Comparison of ENCODE assay signal across 10 cellular contexts in genomic region chr7:158710651-158711102, GRCh38. TPM values are rescaled to one million over a fixed set of nuclear protein-coding genes. Genes with fewer than 3 reads are reported as not detected.
A peak's percentile ranks its signal among the peaks of the same experiment; 100 is the strongest.
DNase-seq lines count a peak whose midpoint lies in the region; ATAC-seq and TF ChIP-seq lines count a peak whose summit lies in the region.
"Had no signal": no experiment of that assay in that cellular context is flagged by ENCODE, and none has a peak within 500 bp of the region (broad histone marks: within the 10 kb centered on the region; RNA-seq: fewer than 3 reads in every experiment).

No MANE protein-coding gene starts in this region.

- H3K9me3 Mint-ChIP-seq in stimulated activated naive CD8-positive, alpha-beta T cell treated with anti-CD3 and anti-CD28 coated beads, Interleukin-15, amount 100 ng/mL, for 72 hours = peaks cover 5 to 8% of the 10 kb centered on the region in 2 donors

- no peak for TF ChIP-seq CTCF in left ventricle myocardium inferior (IDR thresholded peaks at IDR 0.05; ENCODE audit: borderline replicate concordance)
- TF ChIP-seq CTCF in NB4 (IDR thresholded peaks at IDR 0.05; ENCODE audit: low read depth, low read length) = no peak
- no peak for TF ChIP-seq CTCF in choroid plexus epithelial cell (conservative IDR thresholded peaks at IDR 0.05; ENCODE audit: low read depth, low read length)
- TF ChIP-seq CTCF in Peyer's patch (IDR thresholded peaks at IDR 0.05) = no peak

- ATAC-seq in Right ventricle myocardium superior (ENCODE audit: poor library complexity) = peak; percentile 9
- peak; percentile 42 for ATAC-seq in stimulated activated naive CD8-positive, alpha-beta T cell treated with anti-CD3 and anti-CD28 coated beads, Interleukin-15, amount 100 ng/mL, for 72 hours

- H3K27ac ChIP-seq in left ventricle myocardium inferior (replicated peaks) = no peak overlapping the region
- no peak overlapping the region for H3K27ac ChIP-seq in Peyer's patch
- H3K27ac ChIP-seq: colonic mucosa had no signal

- intact Hi-C loops in Right ventricle myocardium superior (cut with DNase I) = no loop called here
- intact Hi-C loops in left ventricle myocardium inferior (cut with micrococcal nuclease) = no loop called here

- peaks cover 5% of the 10 kb centered on the region for H3K4me1 ChIP-seq in left ventricle myocardium inferior
- peaks cover 0 to 3% (median 0%) of the 10 kb centered on the region in 4 donors for H3K4me1 ChIP-seq in Peyer's patch
- H3K4me1 ChIP-seq: colonic mucosa had no signal

- TF ChIP-seq POLR2A in NB4 (IDR thresholded peaks at IDR 0.05; ENCODE audit: extremely low read depth, insufficient read length) (no peak), Peyer's patch (IDR thresholded peaks at IDR 0.05) (no peak)

- peaks cover 31% of the 10 kb centered on the region for H3K4me1 Mint-ChIP-seq in stimulated activated naive CD8-positive, alpha-beta T cell treated with anti-CD3 and anti-CD28 coated beads, Interleukin-15, amount 100 ng/mL, for 72 hours

- no peak overlapping the region for H3K4me3 ChIP-seq in left ventricle myocardium inferior
- H3K4me3 ChIP-seq in NB4 (ENCODE audit: low read depth, low read length) = peak overlapping the region; percentile 29
- H3K4me3 ChIP-seq in choroid plexus epithelial cell (ENCODE audit: low read depth, low read length) = no peak overlapping the region
- H3K4me3 ChIP-seq in Peyer's patch = no peak overlapping the region
- H3K4me3 ChIP-seq: colonic mucosa had no signal

- peaks cover 14% of the 10 kb centered on the region for H3K27me3 Mint-ChIP-seq in stimulated activated naive CD8-positive, alpha-beta T cell treated with anti-CD3 and anti-CD28 coated beads, Interleukin-15, amount 100 ng/mL, for 72 hours

- H3K9me3 ChIP-seq in left ventricle myocardium inferior (replicated peaks) (peaks cover 15% of the 10 kb centered on the region), Peyer's patch (peaks cover 0 to 7% (median 0%) of the 10 kb centered on the region in 4 donors)
- H3K9me3 ChIP-seq: colonic mucosa had no signal

- no peak overlapping the region for H3K27ac Mint-ChIP-seq in stimulated activated naive CD8-positive, alpha-beta T cell treated with anti-CD3 and anti-CD28 coated beads, Interleukin-15, amount 100 ng/mL, for 72 hours

- no peak for DNase-seq in Right ventricle myocardium superior
- no peak for DNase-seq in left ventricle myocardium inferior
- DNase-seq in NB4 (ENCODE audit: low read depth) = peak; percentile 95
- peak; percentile 97 for DNase-seq in choroid plexus epithelial cell (ENCODE audit: low read depth)
- no peak for DNase-seq in stimulated activated naive CD8-positive, alpha-beta T cell treated with anti-CD3 and anti-CD28 coated beads, Interleukin-15, amount 100 ng/mL, for 72 hours
- DNase-seq in NCI-H1092 (lab: John Stamatoyannopoulos, UW) = no peak
- DNase-seq in stimulated activated naive CD4-positive, alpha-beta T cell treated with Interleukin-2 at 50 U/mL for 16 hours (lab: John Stamatoyannopoulos, UW) = no peak
- no peak for DNase-seq in Peyer's patch
- DNase-seq: colonic mucosa, T1000 had no signal

- no peaks in the 10 kb centered on the region for H3K36me3 ChIP-seq in left ventricle myocardium inferior
- no peaks in the 10 kb centered on the region for H3K36me3 ChIP-seq in Peyer's patch
- H3K36me3 ChIP-seq: colonic mucosa had no signal

- H3K4me3 Mint-ChIP-seq in stimulated activated naive CD8-positive, alpha-beta T cell treated with anti-CD3 and anti-CD28 coated beads, Interleukin-15, amount 100 ng/mL, for 72 hours = peak overlapping the region in 1 of 2 donors; percentile 16

- no peaks in the 10 kb centered on the region for H3K27me3 ChIP-seq in left ventricle myocardium inferior (ENCODE audit: low read depth)
- H3K27me3 ChIP-seq in Peyer's patch = no peaks in the 10 kb centered on the region
- H3K27me3 ChIP-seq: colonic mucosa had no signal

RNA-seq across cellular contexts. Expression of gene NCAPG2, which starts 6.1 kb away (rescaled TPM):
- total RNA-seq in Right ventricle myocardium superior (5.6 TPM), left ventricle myocardium inferior (3.7 TPM), Peyer's patch (10 to 100 TPM in 1 of 4 donors, 1 to 10 TPM in 3; 3.9 to 14.0 (median 5.8) TPM)

Comparison
In these comparisons a context has a peak if more than half of its experiments do, and no peak if none do; other contexts are left out.
1. DNase-seq: peak in NB4 (single experiment) and choroid plexus epithelial cell (single experiment); none in Right ventricle myocardium superior (single experiment), left ventricle myocardium inferior (single experiment), stimulated activated naive CD8-positive, alpha-beta T cell treated with anti-CD3 and anti-CD28 coated beads, Interleukin-15, amount 100 ng/mL, for 72 hours (0 of 2), NCI-H1092 (single experiment), stimulated activated naive CD4-positive, alpha-beta T cell treated with Interleukin-2 at 50 U/mL for 16 hours (single experiment) and Peyer's patch (0 of 3).